9 cellular contexts compared by ENCODE assay signal in the genomic region with DNA sequence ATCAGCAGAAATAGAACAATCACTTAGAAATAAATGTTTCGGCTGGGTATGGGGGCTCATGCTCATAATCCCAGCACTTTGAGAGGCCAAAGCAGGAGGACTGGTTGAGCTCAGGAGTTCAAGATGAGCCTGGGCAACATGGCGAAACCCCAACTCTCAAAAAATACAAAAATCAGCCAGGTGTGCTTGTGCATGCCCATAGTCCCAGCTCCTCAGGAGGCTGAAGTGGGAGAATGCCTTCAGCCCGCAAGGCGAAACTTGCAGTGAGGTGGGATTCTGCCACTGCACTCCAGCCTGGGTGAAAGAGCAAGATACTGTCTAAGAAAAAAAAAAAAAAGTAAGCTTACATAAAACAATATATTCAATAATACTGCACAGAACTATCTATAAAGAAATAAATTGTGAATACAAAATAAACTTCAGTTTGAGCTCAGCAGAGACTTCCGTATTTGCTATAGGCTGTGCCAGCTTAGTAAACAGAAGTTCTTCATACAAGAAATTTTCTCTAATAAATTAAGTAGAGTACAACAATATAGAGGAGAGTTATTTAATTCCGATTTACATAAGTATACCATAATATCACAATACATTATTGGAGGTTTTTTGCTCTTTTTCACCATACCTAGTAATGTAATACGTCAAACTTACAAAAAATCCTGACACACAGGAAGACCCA. TPM values are rescaled to one million over a fixed set of nuclear protein-coding genes. Genes with fewer than 3 reads are reported as not detected.
DNase-seq lines count a peak whose midpoint lies in the region; ATAC-seq, FAIRE-seq and TF ChIP-seq lines count a peak whose summit lies in the region.
"Had no signal": no experiment of that assay in that cellular context is flagged by ENCODE, and none has a peak within 500 bp of the region (broad histone marks: within the 10 kb centered on the region; RNA-seq: fewer than 3 reads in every experiment).

No MANE protein-coding gene starts in this region.

- no peaks in the 10 kb centered on the region for H3K9me2 ChIP-seq in DOHH2 (replicated peaks; ENCODE audit: control insufficient read depth, low read length)

- no peaks in the 10 kb centered on the region for H3K9me3 Mint-ChIP-seq in activated T-cell treated with anti-CD3 and anti-CD28 coated beads, Interleukin-2, amount 50 U/mL, for 72 hours
- no peaks in the 10 kb centered on the region for H3K9me3 Mint-ChIP-seq in naive thymus-derived CD8-positive, alpha-beta T cell

- H3K4me3 Mint-ChIP-seq in activated T-cell treated with anti-CD3 and anti-CD28 coated beads, Interleukin-2, amount 50 U/mL, for 72 hours, result peak overlapping the region; percentile 61 to 64
- peak overlapping the region; percentile 74 to 92 (median 87) for H3K4me3 Mint-ChIP-seq in naive thymus-derived CD8-positive, alpha-beta T cell

- H3K79me2 ChIP-seq in DOHH2 (ENCODE audit: control insufficient read depth, low read length), result no peaks in the 10 kb centered on the region

- TF ChIP-seq POLR2A in GM12892 (IDR thresholded peaks at IDR 0.05; ENCODE audit: low read depth, low read length), result no peak

- peaks cover 6 to 20% of the 10 kb centered on the region in 2 donors for H3K36me3 Mint-ChIP-seq in activated T-cell treated with anti-CD3 and anti-CD28 coated beads, Interleukin-2, amount 50 U/mL, for 72 hours (ENCODE audit: insufficient read depth in 2 of 2)
- H3K36me3 Mint-ChIP-seq in naive thymus-derived CD8-positive, alpha-beta T cell, result peaks cover 5 to 30% (median 21%) of the 10 kb centered on the region in 3 donors

- no peak for DNase-seq in activated T-cell treated with anti-CD3 and anti-CD28 coated beads, Interleukin-2, amount 50 U/mL, for 72 hours
- peak in 1 of 10 donors; percentile 8 for DNase-seq in naive thymus-derived CD8-positive, alpha-beta T cell
- DNase-seq in hypothalamus (lab: John Stamatoyannopoulos, UW) (no peak), GM12892 (ENCODE audit: insufficient read length) (no peak), HuH-7.5 (ENCODE audit: low spot score) (no peak)
- DNase-seq in stimulated activated CD4-positive, alpha-beta T cell treated with anti-CD3 and anti-CD28 coated beads, Interleukin-4, amount 100 ng/mL, for 4 hours, result no peak

- H3K27ac ChIP-seq in DOHH2 (ENCODE audit: low read depth, low read length), result no peak overlapping the region

- H3K4me3 ChIP-seq in DOHH2 (ENCODE audit: low read length), result peak overlapping the region; percentile 43
- H3K4me3 ChIP-seq: suprapubic skin had no signal

- no peaks in the 10 kb centered on the region for H3F3A ChIP-seq in DOHH2 (ENCODE audit: control insufficient read depth, insufficient read depth)

- peaks cover 19% of the 10 kb centered on the region for H3K4me1 Mint-ChIP-seq in activated T-cell treated with anti-CD3 and anti-CD28 coated beads, Interleukin-2, amount 50 U/mL, for 72 hours (ENCODE audit: low read depth)
- peaks cover 7 to 54% (median 28%) of the 10 kb centered on the region in 4 donors for H3K4me1 Mint-ChIP-seq in naive thymus-derived CD8-positive, alpha-beta T cell

- no peaks in the 10 kb centered on the region for H3K27me3 ChIP-seq in DOHH2 (ENCODE audit: control insufficient read depth, low read length)
- H3K27me3 ChIP-seq: suprapubic skin had no signal

- no peaks in the 10 kb centered on the region for H3K27me3 Mint-ChIP-seq in activated T-cell treated with anti-CD3 and anti-CD28 coated beads, Interleukin-2, amount 50 U/mL, for 72 hours (ENCODE audit: low read depth)
- no peaks in the 10 kb centered on the region for H3K27me3 Mint-ChIP-seq in naive thymus-derived CD8-positive, alpha-beta T cell

- no peak for TF ChIP-seq CTCF in DOHH2 (IDR thresholded peaks at IDR 0.05; ENCODE audit: low read depth, low read length, poor library complexity, severe bottlenecking)

- no peak for FAIRE-seq in GM12892 (lab: Jason Lieb, UNC)

- H3K4me1 ChIP-seq in DOHH2 (ENCODE audit: control insufficient read depth, low read length), result peaks cover 14% of the 10 kb centered on the region
- H3K4me1 ChIP-seq: suprapubic skin had no signal

- POLR2A ChIA-PET in naive thymus-derived CD8-positive, alpha-beta T cell (lab: Charles Lee), result interaction anchor here (0.7 to 1.2 kb wide), 3 partner anchors 43 to 1376 kb away, joined by 3 to 4 read pairs (median 3); a partner anchor contains a TSS

- H3K36me3 ChIP-seq in DOHH2 (ENCODE audit: control insufficient read depth, low read length), result peaks cover 5% of the 10 kb centered on the region; the same call in 1 of the 2 replicates

- peak; percentile 9 for ATAC-seq in HG02798 (IDR thresholded peaks at IDR 0.05; ENCODE audit: poor library complexity, unreplicated experiment)
- peak; percentile 3 to 6 for ATAC-seq in activated T-cell treated with anti-CD3 and anti-CD28 coated beads, Interleukin-2, amount 50 U/mL, for 72 hours (replicated peaks in 1 of 2)
- ATAC-seq in naive thymus-derived CD8-positive, alpha-beta T cell, result peak; percentile 4 to 16

- H4K20me1 ChIP-seq in DOHH2 (ENCODE audit: control insufficient read depth, insufficient read depth, low read depth, low read length), result no peaks in the 10 kb centered on the region

- peaks cover 5% of the 10 kb centered on the region; the same call in 1 of the 2 replicates for H3K9me3 ChIP-seq in DOHH2 (ENCODE audit: control insufficient read depth, insufficient read depth, low read length)
- H3K9me3 ChIP-seq: suprapubic skin had no signal

- peak overlapping the region; percentile 40 for H3K4me2 ChIP-seq in DOHH2 (ENCODE audit: low read length)

- H3K27ac Mint-ChIP-seq in activated T-cell treated with anti-CD3 and anti-CD28 coated beads, Interleukin-2, amount 50 U/mL, for 72 hours, result peak overlapping the region; percentile 64
- H3K27ac Mint-ChIP-seq in naive thymus-derived CD8-positive, alpha-beta T cell, result peak overlapping the region; percentile 81 to 98 (median 95)

RNA-seq across cellular contexts. Expression of a gene that starts 43.6 kb away (rescaled TPM):
- 10 to 100 TPM; 19.0 to 20.3 TPM for total RNA-seq in activated T-cell treated with anti-CD3 and anti-CD28 coated beads, Interleukin-2, amount 50 U/mL, for 72 hours
- 10 to 100 TPM; 24.5 to 26.3 TPM for total RNA-seq in naive thymus-derived CD8-positive, alpha-beta T cell
- polyA plus RNA-seq in naive thymus-derived CD8-positive, alpha-beta T cell, result 10 to 100 TPM; 13.2 to 14.5 (median 14.4) TPM
- 11.9 TPM for polyA plus RNA-seq in GM12892 (2012; ENCODE audit: missing spikeins)
